32 cellular contexts compared by ENCODE assay signal in genomic region chr11:68387840-68388239, GRCh38.
"Had no signal": no experiment of that assay in that cellular context is flagged by ENCODE, and none has a peak within 500 bp of the region (broad histone marks: within the 10 kb centered on the region; RNA-seq: fewer than 3 reads in every experiment).

No MANE protein-coding gene starts in this region.

- H3K4me1 Mint-ChIP-seq: activated T-helper 17 cell treated with anti-CD3 and anti-CD28 coated beads, Interleukin-2, amount 50 U/mL, for 72 hours; immature natural killer cell had no signal

- H3K36me3 Mint-ChIP-seq: activated CD4-positive, alpha-beta memory T cell treated with anti-CD3 and anti-CD28 coated beads for 36 hours; immature natural killer cell; natural killer cell treated with Interleukin-12 subunit alpha and Interleukin-12 subunit beta and Interleukin-15 and Interleukin-18, amount 100 ng/mL, for 72 hours; stimulated activated effector memory CD8-positive, alpha-beta T cell treated with anti-CD3 and anti-CD28 coated beads, Interleukin-12 subunit alpha, Interleukin-12 subunit beta, amount 100 ng/mL, for 72 hours had no signal

- H3K27ac ChIP-seq: gastrocnemius medialis, left ventricle myocardium inferior, ovary, sigmoid colon, tibial artery, upper lobe of right lung had no signal

- H3K27me3 ChIP-seq: gastrocnemius medialis, heart left ventricle, ovary, sigmoid colon, tibial artery, upper lobe of right lung had no signal

- H3K4me3 Mint-ChIP-seq: activated CD4-positive, alpha-beta memory T cell treated with anti-CD3 and anti-CD28 coated beads for 36 hours; activated CD4-positive, alpha-beta T cell treated with anti-CD3 and anti-CD28 coated beads, Interleukin-2, amount 10 ng/mL, durations not matched to agents 24 days and 14 days; activated T-cell treated with anti-CD3 and anti-CD28 coated beads, Interleukin-2, amount 50 U/mL, for 4 hours; activated T-helper 17 cell treated with anti-CD3 and anti-CD28 coated beads, Interleukin-2, amount 50 U/mL, for 72 hours; effector memory CD8-positive, alpha-beta T cell; immature natural killer cell; natural killer cell treated with Interleukin-12 subunit alpha and Interleukin-12 subunit beta and Interleukin-15 and Interleukin-18, amount 100 ng/mL, for 72 hours; stimulated activated effector memory CD8-positive, alpha-beta T cell treated with anti-CD3 and anti-CD28 coated beads, Interleukin-12 subunit alpha, Interleukin-12 subunit beta, amount 100 ng/mL, for 72 hours; stimulated activated naive CD8-positive, alpha-beta T cell treated with anti-CD3 and anti-CD28 coated beads, Interleukin-15, amount 100 ng/mL, for 72 hours had no signal

- H3K27ac Mint-ChIP-seq: activated CD4-positive, alpha-beta memory T cell treated with anti-CD3 and anti-CD28 coated beads for 36 hours; activated CD4-positive, alpha-beta T cell treated with anti-CD3 and anti-CD28 coated beads, Interleukin-2, amount 10 ng/mL, durations not matched to agents 24 days and 14 days; activated T-helper 17 cell treated with anti-CD3 and anti-CD28 coated beads, Interleukin-2, amount 50 U/mL, for 72 hours; immature natural killer cell; natural killer cell treated with Interleukin-12 subunit alpha and Interleukin-12 subunit beta and Interleukin-15 and Interleukin-18, amount 100 ng/mL, for 72 hours; progenitor cell of endocrine pancreas; stimulated activated effector memory CD8-positive, alpha-beta T cell treated with anti-CD3 and anti-CD28 coated beads, Interleukin-12 subunit alpha, Interleukin-12 subunit beta, amount 100 ng/mL, for 72 hours had no signal

- ATAC-seq: activated T-cell treated with anti-CD3 and anti-CD28 coated beads, Interleukin-2, amount 50 U/mL, for 4 hours; activated T-helper 17 cell treated with anti-CD3 and anti-CD28 coated beads, Interleukin-2, amount 50 U/mL, for 72 hours; effector memory CD8-positive, alpha-beta T cell; gastrocnemius medialis; mucosa of descending colon; natural killer cell treated with Interleukin-12 subunit alpha and Interleukin-12 subunit beta and Interleukin-15 and Interleukin-18, amount 100 ng/mL, for 72 hours; stimulated activated effector memory CD8-positive, alpha-beta T cell treated with anti-CD3 and anti-CD28 coated beads, Interleukin-12 subunit alpha, Interleukin-12 subunit beta, amount 100 ng/mL, for 72 hours; stimulated activated naive CD8-positive, alpha-beta T cell treated with anti-CD3 and anti-CD28 coated beads, Interleukin-15, amount 100 ng/mL, for 72 hours; upper lobe of right lung had no signal

- DNase-seq: activated CD4-positive, alpha-beta memory T cell treated with anti-CD3 and anti-CD28 coated beads for 36 hours; activated CD4-positive, alpha-beta T cell treated with anti-CD3 and anti-CD28 coated beads, Interleukin-2, amount 10 ng/mL, durations not matched to agents 24 days and 14 days; activated CD4-positive, CD25-positive, alpha-beta regulatory T cell treated with anti-CD3 and anti-CD28 coated beads, Interleukin-2, amount 50 U/mL, for 72 hours; activated CD8-positive, alpha-beta memory T cell treated with anti-CD3 and anti-CD28 coated beads, Interleukin-2, amount 50 U/mL, for 48 hours; activated gamma-delta T cell treated with Interleukin-2 at 50 U/mL for 16 hours; activated naive CD4-positive, alpha-beta T cell treated with anti-CD3 and anti-CD28 coated beads, Interleukin-2, amount 50 U/mL, for 16 hours; activated T-cell treated with anti-CD3 and anti-CD28 coated beads, Interleukin-2, amount 50 U/mL, for 4 hours; amygdala; caudate nucleus; cortex of kidney; effector memory CD8-positive, alpha-beta T cell; erythroblast; gastrocnemius medialis; hypothalamus; immature natural killer cell; kidney; left ventricle myocardium inferior; mucosa of descending colon; ovary; sigmoid colon; small intestine; stimulated activated CD4-positive, alpha-beta T cell treated with anti-CD3 and anti-CD28 coated beads, Interleukin-4, amount 100 ng/mL, for 24 hours; stimulated activated naive CD8-positive, alpha-beta T cell treated with anti-CD3 and anti-CD28 coated beads, Interleukin-15, amount 100 ng/mL, for 72 hours; substantia nigra; T-helper 2 cell; tibial artery; upper lobe of right lung had no signal

- H3K4me3 ChIP-seq: gastrocnemius medialis, heart left ventricle, left ventricle myocardium inferior, mucosa of descending colon, ovary, sigmoid colon, tibial artery, upper lobe of right lung had no signal

- FAIRE-seq: kidney, small intestine had no signal

- H3K36me3 ChIP-seq: ovary had no signal

- H3K9me3 Mint-ChIP-seq: activated CD4-positive, alpha-beta memory T cell treated with anti-CD3 and anti-CD28 coated beads for 36 hours; activated CD4-positive, alpha-beta T cell treated with anti-CD3 and anti-CD28 coated beads, Interleukin-2, amount 10 ng/mL, durations not matched to agents 24 days and 14 days; activated T-cell treated with anti-CD3 and anti-CD28 coated beads, Interleukin-2, amount 50 U/mL, for 4 hours; activated T-helper 17 cell treated with anti-CD3 and anti-CD28 coated beads, Interleukin-2, amount 50 U/mL, for 72 hours; effector memory CD8-positive, alpha-beta T cell; immature natural killer cell; natural killer cell treated with Interleukin-12 subunit alpha and Interleukin-12 subunit beta and Interleukin-15 and Interleukin-18, amount 100 ng/mL, for 72 hours; stimulated activated effector memory CD8-positive, alpha-beta T cell treated with anti-CD3 and anti-CD28 coated beads, Interleukin-12 subunit alpha, Interleukin-12 subunit beta, amount 100 ng/mL, for 72 hours; stimulated activated naive CD8-positive, alpha-beta T cell treated with anti-CD3 and anti-CD28 coated beads, Interleukin-15, amount 100 ng/mL, for 72 hours had no signal

- H3K9me3 ChIP-seq: gastrocnemius medialis, heart left ventricle, left ventricle myocardium inferior, mucosa of descending colon, ovary, sigmoid colon, tibial artery, upper lobe of right lung had no signal

- H3K27me3 Mint-ChIP-seq: activated CD4-positive, alpha-beta memory T cell treated with anti-CD3 and anti-CD28 coated beads for 36 hours; activated CD4-positive, alpha-beta T cell treated with anti-CD3 and anti-CD28 coated beads, Interleukin-2, amount 10 ng/mL, durations not matched to agents 24 days and 14 days; activated T-helper 17 cell treated with anti-CD3 and anti-CD28 coated beads, Interleukin-2, amount 50 U/mL, for 72 hours; effector memory CD8-positive, alpha-beta T cell; natural killer cell treated with Interleukin-12 subunit alpha and Interleukin-12 subunit beta and Interleukin-15 and Interleukin-18, amount 100 ng/mL, for 72 hours; progenitor cell of endocrine pancreas; stimulated activated naive CD8-positive, alpha-beta T cell treated with anti-CD3 and anti-CD28 coated beads, Interleukin-15, amount 100 ng/mL, for 72 hours had no signal
